In genomic region chr6:89015971-89016370, GRCh38 we compare ENCODE assay signal across 2 cellular contexts.
TF ChIP-seq lines count a peak whose summit lies in the region.

No MANE protein-coding gene starts in this region.

TF ChIP-seq in HEK293, 187 proteins besides CTCF, POLR2A, EP300 and RAD21:
- TF ChIP-seq ZNF624 (tag by site-specific recombination; IDR thresholded peaks at IDR 0.05) (no peak), ZNF10 (tag by site-specific recombination; IDR thresholded peaks at IDR 0.05) (no peak), ZNF146 (tag by site-specific recombination; IDR thresholded peaks at IDR 0.05) (peak; percentile 93), ZBTB17 (tag by site-specific recombination; IDR thresholded peaks at IDR 0.05) (no peak), KLF8 (tag by site-specific recombination; IDR thresholded peaks at IDR 0.05) (no peak), ZNF114 (tag by site-specific recombination; IDR thresholded peaks at IDR 0.05) (no peak), GFI1B (tag by site-specific recombination; IDR thresholded peaks at IDR 0.05) (no peak), ZNF777 (tag by site-specific recombination; IDR thresholded peaks at IDR 0.05; ENCODE audit: borderline replicate concordance) (no peak), ZNF580 (tag by site-specific recombination; IDR thresholded peaks at IDR 0.05) (peak; percentile 74)
- TF ChIP-seq, protein P1, sequence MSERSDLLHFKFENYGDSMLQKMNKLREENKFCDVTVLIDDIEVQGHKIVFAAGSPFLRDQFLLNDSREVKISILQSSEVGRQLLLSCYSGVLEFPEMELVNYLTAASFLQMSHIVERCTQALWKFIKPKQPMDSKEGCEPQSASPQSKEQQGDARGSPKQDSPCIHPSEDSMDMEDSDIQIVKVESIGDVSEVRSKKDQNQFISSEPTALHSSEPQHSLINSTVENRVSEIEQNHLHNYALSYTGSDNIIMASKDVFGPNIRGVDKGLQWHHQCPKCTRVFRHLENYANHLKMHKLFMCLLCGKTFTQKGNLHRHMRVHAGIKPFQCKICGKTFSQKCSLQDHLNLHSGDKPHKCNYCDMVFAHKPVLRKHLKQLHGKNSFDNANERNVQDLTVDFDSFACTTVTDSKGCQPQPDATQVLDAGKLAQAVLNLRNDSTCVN (tag by site-specific recombination; optimal IDR thresholded peaks at IDR 0.05) = no peak

TF ChIP-seq in K562, 482 proteins besides CTCF, POLR2A, EP300 and RAD21:
- no peak for TF ChIP-seq SNRNP70 (optimal IDR thresholded peaks at IDR 0.05; ENCODE audit: low read depth, low read length)
- no peak for TF ChIP-seq MBD2 (IDR thresholded peaks at IDR 0.05; ENCODE audit: borderline replicate concordance, low read depth)
- TF ChIP-seq NEUROD1 (IDR thresholded peaks at IDR 0.05; ENCODE audit: borderline replicate concordance, low read depth, low read length, partially characterized antibody) = no peak
- peak; percentile 71 for TF ChIP-seq RBM25 (IDR thresholded peaks at IDR 0.05; ENCODE audit: low read depth, low read length, severe bottlenecking)
- 0 out of 2 replicates have a peak, but pooled peaks have one; percentile 10 for TF ChIP-seq ZNF512 (tag; IDR thresholded peaks at IDR 0.05)
- TF ChIP-seq ZNF146 (CRISPR knock-in tag; IDR thresholded peaks at IDR 0.05; ENCODE audit: unreplicated experiment) = peak; percentile 98
- no peak for TF ChIP-seq HDGF (IDR thresholded peaks at IDR 0.05)
- TF ChIP-seq MAFK (IDR thresholded peaks at IDR 0.05; ENCODE audit: low read length) = no peak
- TF ChIP-seq ZNF316 (IDR thresholded peaks at IDR 0.05) = no peak
- no peak for TF ChIP-seq SPI1 (IDR thresholded peaks at IDR 0.05; ENCODE audit: borderline replicate concordance, low read depth, low read length)
- no peak for TF ChIP-seq HNRNPK (IDR thresholded peaks at IDR 0.05; ENCODE audit: low read depth, low read length, poor library complexity, severe bottlenecking)
- TF ChIP-seq PRPF4 (IDR thresholded peaks at IDR 0.05; ENCODE audit: insufficient read depth, low read depth, low read length, poor library complexity, severe bottlenecking) = no peak
- TF ChIP-seq KLF10 (CRISPR knock-in tag; IDR thresholded peaks at IDR 0.05) = no peak
- no peak for TF ChIP-seq HOXB6 (CRISPR knock-in tag; IDR thresholded peaks at IDR 0.05; ENCODE audit: borderline replicate concordance)
- no peak for TF ChIP-seq NFRKB (IDR thresholded peaks at IDR 0.05; ENCODE audit: low read depth)
- no peak for TF ChIP-seq SMARCA5 (IDR thresholded peaks at IDR 0.05)
- TF ChIP-seq BCOR (IDR thresholded peaks at IDR 0.05) = 0 out of 2 replicates have a peak, but pooled peaks have one; percentile 15
